ENCODE assay signal across 17 cellular contexts in genomic region chr2:204023088-204023487, GRCh38.
"Had no signal": no experiment of that assay in that cellular context is flagged by ENCODE, and none has a peak within 500 bp of the region (broad histone marks: within the 10 kb centered on the region; RNA-seq: fewer than 3 reads in every experiment).

No MANE protein-coding gene starts in this region.

- H3K27me3 ChIP-seq: colonic mucosa, esophagus squamous epithelium, spleen, testis, vagina had no signal

- H3K4me3 ChIP-seq: colonic mucosa, esophagus squamous epithelium, lower lobe of right lung, psoas muscle, spleen, testis, vagina had no signal

- H3K27ac ChIP-seq: colonic mucosa, esophagus squamous epithelium, lower lobe of right lung, psoas muscle, spleen, testis, vagina had no signal

- H3K4me3 Mint-ChIP-seq: activated B cell treated with CpG ODN at 0.5 μM for 24 hours; activated CD8-positive, alpha-beta T cell treated with anti-CD3 and anti-CD28 coated beads for 36 hours; naive B cell; stimulated activated naive B cell treated with anti-CD40 and anti-IgM and Interleukin-4, amounts not matched to agents 10 μg/mL and 1 μg/mL and 100 μg/mL, for 72 hours had no signal

- H3K27ac Mint-ChIP-seq: activated B cell treated with CpG ODN at 0.5 μM for 24 hours; naive B cell; stimulated activated naive B cell treated with anti-CD40 and anti-IgM and Interleukin-4, amounts not matched to agents 10 μg/mL and 1 μg/mL and 100 μg/mL, for 72 hours had no signal

- H3K36me3 Mint-ChIP-seq: naive B cell had no signal

- ATAC-seq: left cardiac atrium; lower lobe of right lung; psoas muscle; sciatic nerve; stimulated activated naive B cell treated with anti-CD40 and anti-IgM and Interleukin-4, amounts not matched to agents 10 μg/mL and 1 μg/mL and 100 μg/mL, for 72 hours had no signal

- H3K9me3 Mint-ChIP-seq: activated B cell treated with CpG ODN at 0.5 μM for 24 hours; activated CD8-positive, alpha-beta T cell treated with anti-CD3 and anti-CD28 coated beads for 36 hours had no signal

- H3K27me3 Mint-ChIP-seq: activated B cell treated with CpG ODN at 0.5 μM for 24 hours; activated CD8-positive, alpha-beta T cell treated with anti-CD3 and anti-CD28 coated beads for 36 hours had no signal

- H3K4me2 ChIP-seq: SK-N-SH had no signal

- H3K4me1 ChIP-seq: colonic mucosa, testis had no signal

- H3K36me3 ChIP-seq: colonic mucosa, esophagus squamous epithelium, lower lobe of right lung, spleen, vagina had no signal

- H3K9me2 ChIP-seq: SK-N-SH had no signal

- H3K9ac ChIP-seq: SK-N-SH had no signal

- DNase-seq: activated B cell treated with CpG ODN at 0.5 μM for 24 hours; activated CD8-positive, alpha-beta memory T cell treated with anti-CD3 and anti-CD28 coated beads, Interleukin-2, amount 50 U/mL, for 4 hours; colonic mucosa; esophagus squamous epithelium; foreskin fibroblast; left cardiac atrium; lower lobe of right lung; naive B cell; psoas muscle; spleen; stimulated activated CD4-positive, alpha-beta T cell treated with anti-CD3 and anti-CD28 coated beads, Interleukin-1b, Interleukin-23, amount 100 ng/mL, for 48 hours; stimulated activated naive B cell treated with anti-CD40 and anti-IgM and Interleukin-4, amounts not matched to agents 10 μg/mL and 1 μg/mL and 100 μg/mL, for 72 hours; testis had no signal

- H3K9me3 ChIP-seq: colonic mucosa, esophagus squamous epithelium, lower lobe of right lung, psoas muscle, SK-N-SH, spleen, testis, vagina had no signal
